ENCODE assay signal across 24 cellular contexts in the genomic region with DNA sequence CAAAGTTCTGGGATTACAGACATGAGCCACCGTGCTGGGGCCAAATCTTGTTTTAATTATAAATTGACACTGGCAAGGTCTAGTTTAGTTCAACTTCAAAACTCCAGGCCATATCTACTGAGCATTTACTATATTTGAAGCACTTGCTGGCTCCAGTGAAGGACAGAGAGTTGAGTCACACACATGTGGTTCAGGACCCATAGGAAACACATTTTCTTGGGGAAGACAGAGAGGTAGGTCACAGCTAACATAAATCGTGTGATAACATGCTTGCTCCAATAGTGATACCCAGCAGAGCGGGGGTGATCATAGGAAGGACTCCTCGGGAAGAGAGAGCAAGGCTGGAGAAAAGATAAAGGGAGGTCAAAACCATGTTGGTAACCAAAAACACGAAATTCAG.
A peak's percentile ranks its signal among the peaks of the same experiment; 100 is the strongest.
DNase-seq lines count a peak whose midpoint lies in the region; ATAC-seq, FAIRE-seq and TF ChIP-seq lines count a peak whose summit lies in the region.
"Had no signal": no experiment of that assay in that cellular context is flagged by ENCODE, and none has a peak within 500 bp of the region (broad histone marks: within the 10 kb centered on the region; RNA-seq: fewer than 3 reads in every experiment).

No MANE protein-coding gene starts in this region.

- in situ Hi-C loops in ACHN (cut with HindIII; ENCODE audit: low pct_ligation_motif_present, low pct_unique_long_range_greater_than_20kb, low sequenced_read_pairs), result no loop called here

- H3K9me3 ChIP-seq in adrenal gland (replicated peaks in 1 of 3) (no peaks in the 10 kb centered on the region), pancreas (no peaks in the 10 kb centered on the region)

- intact Hi-C loops in adrenal gland (cut with DNase I), result no loop called here
- intact Hi-C loops in pancreas (cut with DNase I), result no loop called here
- intact Hi-C loops in lower leg skin (cut with DNase I; ENCODE audit: low total_unique reads), result no loop called here

- FAIRE-seq in pancreas (lab: Jason Lieb, UNC), result no peak
- FAIRE-seq: G401.6, GM19239 had no signal

- ATAC-seq in foreskin keratinocyte (peak; percentile 4), pancreas (peak in 3 of 4 donors; percentile 15 to 25 (median 21))
- ATAC-seq: activated CD8-positive, alpha-beta T cell treated with anti-CD3 and anti-CD28 coated beads for 36 hours; left lung; T-helper 17 cell had no signal

- peak overlapping the region in 1 of 5 donors; percentile 36 for H3K27ac ChIP-seq in adrenal gland
- peak overlapping the region; percentile 99 for H3K27ac ChIP-seq in foreskin keratinocyte
- H3K27ac ChIP-seq in pancreas, result peak overlapping the region in 2 of 4 donors; percentile 2 to 19
- H3K27ac ChIP-seq: dorsolateral prefrontal cortex, KMS-11, left lung had no signal

- no peak for TF ChIP-seq POLR2A in adrenal gland (IDR thresholded peaks at IDR 0.05)
- no peak for TF ChIP-seq POLR2A in lower leg skin (IDR thresholded peaks at IDR 0.05)

- H3K36me3 ChIP-seq in adrenal gland (replicated peaks in 1 of 2) (no peaks in the 10 kb centered on the region), pancreas (no peaks in the 10 kb centered on the region)
- H3K36me3 ChIP-seq: left lung had no signal

- no peak overlapping the region for H3K4me3 ChIP-seq in adrenal gland
- H3K4me3 ChIP-seq in pancreas, result no peak overlapping the region
- no peak overlapping the region for H3K4me3 ChIP-seq in lower leg skin (ENCODE audit: low read depth, poor library complexity, severe bottlenecking)
- H3K4me3 ChIP-seq: dorsolateral prefrontal cortex, left lung had no signal

- TF ChIP-seq CTCF in adrenal gland (IDR thresholded peaks at IDR 0.05) (no peak), foreskin keratinocyte (conservative IDR thresholded peaks at IDR 0.05) (no peak), pancreas (IDR thresholded peaks at IDR 0.05) (no peak), lower leg skin (IDR thresholded peaks at IDR 0.05) (no peak)

- 51 to 66% (median 58%) methylated on average over 5 of the region's 5 CpGs for WGBS in adrenal gland, 4 donors
- WGBS in pancreas, 2 donors, result 63 to 65% methylated on average over 5 of the region's 5 CpGs
- 83 to 85% methylated on average over 5 of the region's 5 CpGs for WGBS in lower leg skin, 2 donors

- H3K27me3 ChIP-seq in adrenal gland (no peaks in the 10 kb centered on the region), foreskin keratinocyte (no peaks in the 10 kb centered on the region), pancreas (no peaks in the 10 kb centered on the region)
- H3K27me3 ChIP-seq: left lung had no signal

- H3K4me1 ChIP-seq in adrenal gland (replicated peaks in 1 of 2), result peaks cover 6 to 8% of the 10 kb centered on the region in 2 donors
- peaks cover 23% of the 10 kb centered on the region for H3K4me1 ChIP-seq in foreskin keratinocyte
- H3K4me1 ChIP-seq in pancreas, result peaks cover 7 to 10% (median 9%) of the 10 kb centered on the region in 3 donors
- H3K4me1 ChIP-seq: left lung had no signal

- DNase-seq in EH (ENCODE audit: low read depth) (peak; percentile 28), adrenal gland (peak in 4 of 7 donors; percentile 19 to 38 (median 28)), foreskin keratinocyte (peak in 1 of 2 donors; percentile 76), pancreas (no peak), ACHN (no peak), lower leg skin (ENCODE audit: low spot score in 2 of 2) (no peak), globus pallidus (ENCODE audit: low spot score) (no peak), retina (no peak)
- DNase-seq: activated CD4-positive, alpha-beta T cell treated with anti-CD3 and anti-CD28 coated beads for 1 hour; activated CD8-positive, alpha-beta T cell treated with anti-CD3 and anti-CD28 coated beads for 36 hours; aorta; dorsolateral prefrontal cortex; left lung; naive B cell; NCI-H1417 treated with DMSO at 0.1 percent for 48 hours; NCI-H2081; NCI-H345; NCI-H748 treated with DMSO at 0.1 percent for 48 hours; stimulated activated CD4-positive, alpha-beta T cell treated with anti-CD3 and anti-CD28 coated beads, Interleukin-2, amount 100 ng/mL, for 24 hours; T-helper 17 cell; trophoblast cell had no signal

Comparison
In these comparisons a context has a peak if more than half of its experiments do, and no peak if none do; other contexts are left out.
1. DNase-seq: peak in EH (single experiment) and adrenal gland (4 of 7); none in pancreas (0 of 6), ACHN (single experiment), lower leg skin (0 of 2), globus pallidus (single experiment) and retina (single experiment).